ENCODE assay signal across 8 cellular contexts in the genomic region with DNA sequence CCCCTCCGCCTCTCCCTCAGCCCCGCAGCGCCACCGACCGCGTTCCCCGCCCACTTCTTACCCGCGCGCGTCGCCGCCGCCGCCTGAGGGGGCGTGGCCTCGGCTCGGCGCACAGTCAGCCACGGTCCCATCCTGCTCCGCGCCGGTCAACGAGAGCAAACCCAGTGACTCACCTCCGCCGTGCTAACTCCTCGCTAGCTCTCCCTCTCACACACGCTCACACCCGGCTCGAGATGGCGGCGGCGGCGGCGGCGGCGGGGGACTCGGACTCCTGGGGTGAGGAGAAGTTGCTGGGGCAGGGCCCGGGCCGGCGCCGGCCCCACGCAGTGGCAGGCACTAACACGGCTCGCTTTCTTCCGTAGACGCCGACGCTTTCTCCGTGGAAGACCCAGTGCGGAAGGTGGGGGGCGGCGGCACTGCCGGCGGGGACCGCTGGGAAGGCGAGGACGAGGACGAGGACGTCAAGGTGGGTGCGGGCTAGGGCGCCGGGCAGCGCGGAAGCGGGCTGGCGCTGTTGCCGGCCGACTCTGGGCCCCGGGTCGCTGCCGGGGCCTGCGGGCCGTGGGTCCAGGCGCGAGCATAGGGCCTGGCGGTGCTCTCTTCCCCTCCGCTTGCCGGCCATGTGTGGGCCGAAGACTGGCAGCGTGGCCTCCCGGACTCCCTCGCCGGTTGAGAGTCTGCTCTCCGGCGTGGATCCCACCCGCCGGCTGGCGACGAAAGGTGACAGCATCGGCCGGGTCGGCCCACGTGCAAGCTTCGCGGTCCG. TPM values are rescaled to one million over a fixed set of nuclear protein-coding genes. Genes with fewer than 3 reads are reported as not detected.
DNase-seq lines count a peak whose midpoint lies in the region; ATAC-seq, FAIRE-seq and TF ChIP-seq lines count a peak whose summit lies in the region.

A gene with protein sequence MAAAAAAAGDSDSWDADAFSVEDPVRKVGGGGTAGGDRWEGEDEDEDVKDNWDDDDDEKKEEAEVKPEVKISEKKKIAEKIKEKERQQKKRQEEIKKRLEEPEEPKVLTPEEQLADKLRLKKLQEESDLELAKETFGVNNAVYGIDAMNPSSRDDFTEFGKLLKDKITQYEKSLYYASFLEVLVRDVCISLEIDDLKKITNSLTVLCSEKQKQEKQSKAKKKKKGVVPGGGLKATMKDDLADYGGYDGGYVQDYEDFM (plus strand): TSS at position 186 of the 766 bp plus-strand sequence. CDS start 48 bp downstream, at position 234.

- no peaks in the 10 kb centered on the region for H3K27me3 Mint-ChIP-seq in endodermal cell (ENCODE audit: insufficient read depth)
- no peaks in the 10 kb centered on the region for H3K27me3 Mint-ChIP-seq in mesothelial cell of epicardium (ENCODE audit: low read depth)

- no peaks in the 10 kb centered on the region for H3K9me3 ChIP-seq in NT2/D1 (ENCODE audit: insufficient read depth, low read length)
- H3K9me3 ChIP-seq in endodermal cell (ENCODE audit: control insufficient read depth, low read length), result no peaks in the 10 kb centered on the region

- peaks cover 14% of the 10 kb centered on the region for H3K4me1 Mint-ChIP-seq in endodermal cell
- peaks cover 32% of the 10 kb centered on the region for H3K4me1 Mint-ChIP-seq in mesothelial cell of epicardium

- WGBS in endodermal cell (ENCODE audit: insufficient coverage in 1 of 2, insufficient read length in 1 of 2), 2 experiments, result 0 to 1% methylated on average over 14 to 96 of the region's 97 CpGs

- FAIRE-seq in HTR-8/SVneo (lab: Jason Lieb, UNC), result peak; percentile 94

- H3K27me3 ChIP-seq in NT2/D1 (ENCODE audit: insufficient read depth, insufficient read length) (no peaks in the 10 kb centered on the region), endodermal cell (ENCODE audit: control insufficient read depth, insufficient read depth, low read length, poor library complexity, severe bottlenecking) (no peaks in the 10 kb centered on the region)

- H3K4me1 ChIP-seq in NT2/D1 (ENCODE audit: insufficient read depth, insufficient read length) (no peaks in the 10 kb centered on the region), endodermal cell (ENCODE audit: control insufficient read depth, insufficient read depth, low read length) (no peaks in the 10 kb centered on the region)

- H3K36me3 ChIP-seq in NT2/D1 (ENCODE audit: insufficient read depth, insufficient read length, low read length) (peaks cover 30% of the 10 kb centered on the region), endodermal cell (ENCODE audit: control insufficient read depth, insufficient read depth, low read length) (peaks cover 19% of the 10 kb centered on the region)

- peak; percentile 88 for DNase-seq in COLO829 (ENCODE audit: low spot score)
- peak; percentile 94 for DNase-seq in HTR-8/SVneo (ENCODE audit: insufficient read length, low spot score)
- peak; percentile 79 for DNase-seq in NT2/D1 (ENCODE audit: low read depth, low spot score)
- peak; percentile 80 for DNase-seq in activated CD8-positive, alpha-beta memory T cell treated with anti-CD3 and anti-CD28 coated beads, Interleukin-2, amount 50 U/mL, for 24 hours (ENCODE audit: extremely low read depth)
- peak; percentile 73 for DNase-seq in endodermal cell
- DNase-seq in mesothelial cell of epicardium (ENCODE audit: low spot score in 2 of 2, unreplicated experiment in 2 of 2), result peak; percentile 90 to 93
- peak; percentile 89 to 92 for DNase-seq in stimulated activated CD8-positive, alpha-beta memory T cell treated with anti-CD3 and anti-CD28 coated beads, Interleukin-15, amount 100 ng/mL, for 4 hours (ENCODE audit: low read depth in 2 of 2)

- peak within 1 kb of the TSS; percentile 91 for H3K27ac ChIP-seq in endodermal cell (ENCODE audit: low read depth, low read length)

- no peaks in the 10 kb centered on the region for H3K9me3 Mint-ChIP-seq in endodermal cell
- H3K9me3 Mint-ChIP-seq in mesothelial cell of epicardium, result no peaks in the 10 kb centered on the region

- H3K9ac ChIP-seq in NT2/D1 (ENCODE audit: insufficient read length, low read depth) (peak within 1 kb of the TSS; percentile 97), endodermal cell (ENCODE audit: extremely low read depth, low read length, poor library complexity, severe bottlenecking) (peak within 1 kb of the TSS; percentile 87)

- peak; percentile 84 for ATAC-seq in GM21367 (IDR thresholded peaks at IDR 0.05; ENCODE audit: unreplicated experiment)

- H3K36me3 Mint-ChIP-seq in endodermal cell (ENCODE audit: low read depth), result peaks cover 45% of the 10 kb centered on the region
- peaks cover 11% of the 10 kb centered on the region for H3K36me3 Mint-ChIP-seq in mesothelial cell of epicardium

- TF ChIP-seq CTCF in endodermal cell (conservative IDR thresholded peaks at IDR 0.05) (no peak), mesothelial cell of epicardium (IDR thresholded peaks at IDR 0.05; ENCODE audit: unreplicated experiment) (no peak)

- H3K27ac Mint-ChIP-seq in endodermal cell (peak within 1 kb of the TSS; percentile 79), mesothelial cell of epicardium (peak within 1 kb of the TSS; percentile 98)

- peak within 1 kb of the TSS; percentile 77 for H3K4me3 Mint-ChIP-seq in endodermal cell
- peak within 1 kb of the TSS; percentile 82 for H3K4me3 Mint-ChIP-seq in mesothelial cell of epicardium

- H3K4me3 ChIP-seq in NT2/D1 (ENCODE audit: insufficient read length, low read depth) (peak within 1 kb of the TSS; percentile 89), endodermal cell (ENCODE audit: low read length) (peak within 1 kb of the TSS; percentile 99)

RNA-seq across cellular contexts. Expression of the gene that starts here (rescaled TPM):
- total RNA-seq in endodermal cell (10 to 100 TPM; 71.4 to 76.5 TPM), mesothelial cell of epicardium (75.7 to 80.2 TPM (median 77.8 TPM) in 3 replicates)
- 56.9 TPM for polyA plus RNA-seq in endodermal cell (2013, experiment 1 of 2)
- polyA plus RNA-seq in endodermal cell (2013, experiment 2 of 2), result 56.8 TPM

Comparison
In these comparisons a context has a peak if more than half of its experiments do, and no peak if none do; other contexts are left out.
1. Peak in every context shown above with its lines: DNase-seq, ATAC-seq, H3K4me3 ChIP-seq and H3K27ac ChIP-seq.